Comparison of ENCODE assay signal across 9 cellular contexts in the genomic region with DNA sequence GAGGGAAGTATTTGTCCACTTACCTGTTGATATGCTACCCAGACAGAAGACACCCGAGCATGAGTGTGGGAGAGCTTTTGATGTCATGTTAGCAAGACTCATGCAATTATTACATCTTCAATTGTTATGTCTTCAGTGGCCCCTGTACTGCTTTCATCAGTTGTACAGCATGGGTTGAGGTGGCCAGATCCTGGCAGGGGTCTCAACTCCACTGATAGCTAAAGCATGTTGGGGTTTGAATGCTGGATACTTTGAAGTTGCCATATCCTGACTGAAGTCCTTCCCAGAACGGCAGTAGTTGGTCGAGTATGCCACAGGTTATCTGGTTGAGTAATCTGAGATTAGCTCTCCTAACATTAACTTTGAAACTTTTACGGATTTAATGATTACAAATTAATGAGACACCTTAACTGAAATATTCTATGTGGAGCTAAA. TPM values are rescaled to one million over a fixed set of nuclear protein-coding genes. Genes with fewer than 3 reads are reported as not detected.
DNase-seq lines count a peak whose midpoint lies in the region; ATAC-seq and TF ChIP-seq lines count a peak whose summit lies in the region.
"Had no signal": no experiment of that assay in that cellular context is flagged by ENCODE, and none has a peak within 500 bp of the region (broad histone marks: within the 10 kb centered on the region; RNA-seq: fewer than 3 reads in every experiment).

No MANE protein-coding gene starts in this region.

- H3K36me3 ChIP-seq in MG63 (peaks cover 11% of the 10 kb centered on the region), neuronal stem cell (replicated peaks in 1 of 2; ENCODE audit: control insufficient read depth in 2 of 2, insufficient read depth in 2 of 2, low read length in 2 of 2) (peaks cover 8 to 26% of the 10 kb centered on the region in 2 donors)

- no CpG with 5 or more reads among the region's 4 CpGs for WGBS in neuronal stem cell (ENCODE audit: extremely low coverage in 2 of 2, insufficient read length in 2 of 2, insufficient replicate concordance in 1 of 2), 2 donors

- peaks cover 5% of the 10 kb centered on the region for H3K79me1 ChIP-seq in neuronal stem cell (ENCODE audit: low read depth, low read length)

- H4K8ac ChIP-seq in neuronal stem cell (ENCODE audit: low read depth, low read length): no peak overlapping the region

- DNase-seq in COLO668 (lab: John Stamatoyannopoulos, UW; ENCODE audit: unreplicated experiment) (peak; percentile 13), MG63 (no peak), dorsolateral prefrontal cortex (no peak), neuronal stem cell (ENCODE audit: low spot score) (no peak), NCI-H2081 treated with DMSO at 0.1 percent for 48 hours (lab: John Stamatoyannopoulos, UW) (no peak), NCI-H2029 (lab: John Stamatoyannopoulos, UW) (no peak)

- no peak overlapping the region for H3K4ac ChIP-seq in neuronal stem cell (ENCODE audit: low read length)

- peaks cover 5 to 8% of the 10 kb centered on the region in 2 donors for H3K4me1 ChIP-seq in neuronal stem cell (ENCODE audit: control insufficient read depth in 2 of 2, insufficient read depth in 1 of 2, low read depth in 1 of 2, low read length in 2 of 2)

- H2AFZ ChIP-seq in neuronal stem cell (ENCODE audit: low read length): no peak overlapping the region

- H2BK5ac ChIP-seq in neuronal stem cell (ENCODE audit: low read length): no peak overlapping the region

- intact Hi-C loops in dorsolateral prefrontal cortex (cut with DNase I): no loop called here

- H3K23ac ChIP-seq in neuronal stem cell (ENCODE audit: low read depth, low read length, poor library complexity): no peak overlapping the region

- H3K18ac ChIP-seq in neuronal stem cell (ENCODE audit: low read length): no peak overlapping the region

- H3K9me3 ChIP-seq in MG63 (no peaks in the 10 kb centered on the region), neuronal stem cell (replicated peaks in 1 of 2; ENCODE audit: control insufficient read depth in 2 of 2, insufficient read depth in 1 of 2, low read depth in 1 of 2, low read length in 2 of 2) (no peaks in the 10 kb centered on the region)

- H3K9ac ChIP-seq in neuronal stem cell (ENCODE audit: low read depth, low read length, poor library complexity): no peak overlapping the region

- no peak for TF ChIP-seq CTCF in dorsolateral prefrontal cortex (IDR thresholded peaks at IDR 0.05 in 54 of 56, conservative IDR thresholded peaks at IDR 0.05 in 2 of 56; ENCODE audit: low read depth in 1 of 56, partially characterized antibody in 56 of 56)

- no peak overlapping the region for H2AK5ac ChIP-seq in neuronal stem cell (ENCODE audit: low read depth, low read length)

- H3K27ac ChIP-seq in dorsolateral prefrontal cortex (peak overlapping the region in 23 of 59 donors; percentile 5 to 95 (median 66)), neuronal stem cell (replicated peaks; ENCODE audit: low read length) (no peak overlapping the region)

- peak overlapping the region; percentile 52 for H3K4me2 ChIP-seq in neuronal stem cell (ENCODE audit: insufficient read depth, low read length, poor library complexity, severe bottlenecking)

- H2BK120ac ChIP-seq in neuronal stem cell (ENCODE audit: low read depth, low read length): no peak overlapping the region

- H3K27me3 ChIP-seq in MG63: no peaks in the 10 kb centered on the region
- H3K27me3 ChIP-seq in dorsolateral prefrontal cortex: no peaks in the 10 kb centered on the region
- no peaks in the 10 kb centered on the region for H3K27me3 ChIP-seq in neuronal stem cell (ENCODE audit: control insufficient read depth in 3 of 3, insufficient read depth in 3 of 3, low read depth in 1 of 3, low read length in 3 of 3)

- H2BK12ac ChIP-seq in neuronal stem cell (ENCODE audit: low read length): no peak overlapping the region

- ATAC-seq in HG03108 (IDR thresholded peaks at IDR 0.05; ENCODE audit: unreplicated experiment) (no peak), GM19023 (IDR thresholded peaks at IDR 0.05; ENCODE audit: unreplicated experiment) (no peak)

- peak overlapping the region; percentile 58 for H3K4me3 ChIP-seq in MG63
- H3K4me3 ChIP-seq in dorsolateral prefrontal cortex: peak overlapping the region; percentile 41 to 97 (median 87)
- H3K4me3 ChIP-seq in neuronal stem cell (ENCODE audit: low read length in 2 of 2): peak overlapping the region; percentile 66 to 87

- no peak overlapping the region for H3K14ac ChIP-seq in neuronal stem cell (ENCODE audit: low read length)

- H2BK15ac ChIP-seq in neuronal stem cell (ENCODE audit: low read length): no peak overlapping the region

- no peak overlapping the region for H4K91ac ChIP-seq in neuronal stem cell (ENCODE audit: low read depth, low read length, poor library complexity)

RNA-seq across cellular contexts. Expression of a gene that starts 1.2 kb away (rescaled TPM):
- 37.4 and 40.1 TPM in 2 replicates for total RNA-seq in MG63 (2014; rRNA removed; shearing (Covaris generic); ENCODE audit: low replicate concordance)
- total RNA-seq in dorsolateral prefrontal cortex: 10 to 100 TPM; 16.8 to 36.2 (median 25.9) TPM
- 36.5 TPM for polyA plus RNA-seq in neuronal stem cell (2013, experiment 1 of 2)
- 32.9 TPM for polyA plus RNA-seq in neuronal stem cell (2013, experiment 2 of 2)

RNA-seq across cellular contexts. Expression of a gene that starts 46.7 kb away (rescaled TPM):
- not detected in 2 replicates for total RNA-seq in MG63 (2014; rRNA removed; shearing (Covaris generic); ENCODE audit: low replicate concordance)
- 1 to 10 TPM in 2 of 120 experiments, under 1 TPM in 105, not detected in 13; 0.17 to 1.0 (median 0.35) TPM for total RNA-seq in dorsolateral prefrontal cortex
- polyA plus RNA-seq in neuronal stem cell (2013, experiment 1 of 2): 0.03 TPM
- 0.03 TPM for polyA plus RNA-seq in neuronal stem cell (2013, experiment 2 of 2)
- total RNA-seq: NCI-H460 had no signal

RNA-seq across cellular contexts. Expression of a gene that starts 56.7 kb away (rescaled TPM):
- total RNA-seq in MG63 (2014; rRNA removed; shearing (Covaris generic); ENCODE audit: low replicate concordance): 11.1 and 15.9 TPM in 2 replicates
- 1 to 10 TPM; 2.2 to 8.2 (median 5.0) TPM for total RNA-seq in dorsolateral prefrontal cortex
- 22.4 TPM for polyA plus RNA-seq in neuronal stem cell (2013, experiment 1 of 2)
- polyA plus RNA-seq in neuronal stem cell (2013, experiment 2 of 2): 22.8 TPM

RNA-seq across cellular contexts. Expression of a gene that starts 56.8 kb away (rescaled TPM):
- total RNA-seq in MG63 (2014; rRNA removed; shearing (Covaris generic); ENCODE audit: low replicate concordance): 14.6 and 16.3 TPM in 2 replicates
- 10 to 100 TPM in 98 of 120 experiments, 1 to 10 TPM in 22; 5.5 to 20.4 (median 12.4) TPM for total RNA-seq in dorsolateral prefrontal cortex
- 19.5 TPM for polyA plus RNA-seq in neuronal stem cell (2013, experiment 1 of 2)
- 20.3 TPM for polyA plus RNA-seq in neuronal stem cell (2013, experiment 2 of 2)
